ENCODE assay signal across 26 cellular contexts in the genomic region with DNA sequence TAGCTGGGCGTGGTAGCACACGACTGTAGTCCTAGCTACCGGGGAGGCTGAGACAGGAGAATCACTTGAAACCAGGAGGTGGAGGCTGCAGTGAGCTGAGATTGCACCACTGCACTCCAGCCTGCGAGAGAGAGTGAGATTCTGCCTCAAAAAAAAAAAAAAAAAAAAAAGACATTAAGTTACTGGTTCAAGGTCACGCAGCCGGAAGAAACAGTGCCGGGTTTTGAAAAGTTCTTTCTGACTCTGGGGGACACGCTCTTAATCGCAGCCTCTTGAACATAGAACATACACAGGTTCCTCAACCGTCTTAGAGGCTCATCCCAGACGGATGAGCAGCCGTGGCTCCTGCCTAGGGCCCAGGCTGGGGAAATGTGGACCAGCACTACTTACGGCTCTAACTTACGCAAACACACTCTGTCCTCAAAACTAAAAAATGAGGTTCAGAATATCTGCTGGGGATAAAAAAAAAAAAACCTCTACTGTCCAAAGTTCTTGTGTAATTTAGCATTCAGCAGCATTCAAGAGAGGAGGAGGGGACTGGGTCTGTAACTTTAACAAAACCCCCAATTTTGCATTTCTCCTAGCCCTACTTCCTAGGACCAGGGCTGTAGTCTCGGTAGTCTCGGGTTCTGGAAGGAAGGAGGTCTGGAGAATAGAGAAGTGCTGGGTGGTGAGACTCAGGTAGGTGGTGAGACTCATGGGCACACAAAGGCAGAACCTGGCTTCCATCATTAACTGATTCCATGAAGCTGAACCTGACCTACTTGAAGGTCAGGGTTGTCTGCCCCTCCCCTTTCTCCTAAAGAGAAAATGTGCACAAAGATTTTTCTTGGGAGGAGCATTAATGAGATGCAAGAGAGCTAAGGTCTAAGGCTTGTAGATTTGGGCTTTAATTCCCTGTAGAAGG.
"Had no signal": no experiment of that assay in that cellular context is flagged by ENCODE, and none has a peak within 500 bp of the region (broad histone marks: within the 10 kb centered on the region; RNA-seq: fewer than 3 reads in every experiment).

No MANE protein-coding gene starts in this region.

- H3K27ac ChIP-seq: body of pancreas, colonic mucosa, epithelial cell of prostate, psoas muscle, suprapubic skin, tibial nerve, WERI-Rb-1 had no signal

- H3K9me3 ChIP-seq: body of pancreas, colonic mucosa, esophagus squamous epithelium, psoas muscle, suprapubic skin, tibial nerve had no signal

- H3K27ac Mint-ChIP-seq: activated naive CD8-positive, alpha-beta T cell; memory B cell; natural killer cell had no signal

- H3K36me3 ChIP-seq: colonic mucosa, esophagus squamous epithelium, suprapubic skin, tibial nerve had no signal

- DNase-seq: activated CD4-positive, alpha-beta T cell treated with anti-CD3 and anti-CD28 coated beads for 48 hours; activated CD4-positive, alpha-beta T cell treated with anti-CD3 and anti-CD28 coated beads, Interleukin-2, amount 50 U/mL, for 48 hours; activated CD8-positive, alpha-beta memory T cell treated with anti-CD3 and anti-CD28 coated beads for 24 hours; activated effector memory CD4-positive, alpha-beta T cell treated with Interleukin-2 at 50 U/mL for 16 hours; activated naive CD4-positive, alpha-beta T cell treated with Interleukin-2 at 50 U/mL for 16 hours; aorta; body of pancreas; colonic mucosa; effector CD8-positive, alpha-beta T cell; esophagus squamous epithelium; foreskin melanocyte; left ventricle myocardium superior; natural killer cell; stimulated activated CD4-positive, alpha-beta T cell treated with anti-CD3 and anti-CD28 coated beads, Interleukin-15, amount 100 ng/mL, for 24 hours; stimulated activated CD4-positive, alpha-beta T cell treated with anti-CD3 and anti-CD28 coated beads, Interleukin-2, amount 100 ng/mL, for 24 hours; stimulated activated naive CD4-positive, alpha-beta T cell; WERI-Rb-1 had no signal

- ATAC-seq: activated CD4-positive, CD25-positive, alpha-beta regulatory T cell treated with anti-CD3 and anti-CD28 coated beads, Interleukin-2, amount 50 U/mL, for 24 hours; body of pancreas; left ventricle myocardium superior; natural killer cell; psoas muscle had no signal

- H3K4me3 ChIP-seq: body of pancreas, colonic mucosa, esophagus squamous epithelium, psoas muscle, suprapubic skin, tibial nerve had no signal

- H3K36me3 Mint-ChIP-seq: activated naive CD8-positive, alpha-beta T cell; memory B cell; natural killer cell had no signal

- H3K9me3 Mint-ChIP-seq: memory B cell, natural killer cell had no signal

- H3K4me3 Mint-ChIP-seq: activated naive CD8-positive, alpha-beta T cell; memory B cell; natural killer cell had no signal

- H3K4me1 ChIP-seq: colonic mucosa, psoas muscle had no signal

- FAIRE-seq: endometrium, islet of Langerhans had no signal
